In the genomic region with DNA sequence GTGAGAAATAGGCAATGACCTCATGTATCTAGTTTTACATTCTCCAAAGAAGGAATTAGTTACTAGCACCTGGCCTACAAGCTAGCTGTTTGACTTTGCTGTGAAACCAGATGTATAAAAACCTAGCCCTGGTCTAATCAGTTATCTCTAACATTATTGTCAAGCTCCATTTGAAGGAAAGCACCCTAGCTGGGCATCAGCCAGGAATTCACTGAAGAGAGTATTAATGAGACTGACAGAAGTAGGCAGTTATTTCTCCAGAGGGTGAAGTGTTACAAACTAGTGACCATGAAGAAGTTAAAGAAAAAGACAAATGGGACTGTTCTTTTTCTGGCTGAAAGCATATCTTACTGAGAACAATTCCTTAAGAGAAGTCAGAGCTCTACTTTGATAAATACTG, we compare ENCODE assay signal across 30 cellular contexts.
"Had no signal": no experiment of that assay in that cellular context is flagged by ENCODE, and none has a peak within 500 bp of the region (broad histone marks: within the 10 kb centered on the region; RNA-seq: fewer than 3 reads in every experiment).

No MANE protein-coding gene starts in this region.

- H3K4me1 ChIP-seq: breast epithelium, foreskin keratinocyte, heart left ventricle, left lung, lower lobe of right lung, pancreas, prostate gland, right atrium auricular region, stomach, tibial artery, upper lobe of right lung had no signal

- H3K9me3 ChIP-seq: breast epithelium, esophagus muscularis mucosa, heart left ventricle, left lung, lower lobe of right lung, pancreas, prostate gland, right atrium auricular region, stomach, tibial artery, upper lobe of right lung had no signal

- H3K4me3 ChIP-seq: breast epithelium, esophagus muscularis mucosa, heart left ventricle, left lung, lower lobe of right lung, mucosa of descending colon, pancreas, prostate gland, right atrium auricular region, smooth muscle cell, stomach, tibial artery, upper lobe of right lung had no signal

- H3K27ac ChIP-seq: breast epithelium, esophagus muscularis mucosa, foreskin keratinocyte, heart left ventricle, left lung, lower lobe of right lung, pancreas, prostate gland, right atrium auricular region, stomach, tibial artery, upper lobe of right lung, WERI-Rb-1 had no signal

- ATAC-seq: foreskin keratinocyte; heart left ventricle; left lung; lower lobe of right lung; mucosa of descending colon; pancreas; stimulated activated naive B cell treated with anti-CD40 and anti-IgM and Interleukin-4, amounts not matched to agents 10 μg/mL and 1 μg/mL and 100 μg/mL, for 72 hours; T-helper 17 cell; upper lobe of right lung had no signal

- H3K36me3 ChIP-seq: breast epithelium, esophagus muscularis mucosa, heart left ventricle, left lung, lower lobe of right lung, pancreas, prostate gland, right atrium auricular region, stomach, tibial artery, upper lobe of right lung, WERI-Rb-1 had no signal

- DNase-seq: activated CD4-positive, alpha-beta memory T cell treated with anti-CD3 and anti-CD28 coated beads for 36 hours; activated CD4-positive, alpha-beta T cell treated with anti-CD3 and anti-CD28 coated beads, Interleukin-2, amount 10 ng/mL, durations not matched to agents 24 days and 14 days; activated CD4-positive, CD25-positive, alpha-beta regulatory T cell treated with anti-CD3 and anti-CD28 coated beads, Interleukin-2, amount 50 U/mL, for 72 hours; activated CD8-positive, alpha-beta memory T cell treated with anti-CD3 and anti-CD28 coated beads, Interleukin-2, amount 50 U/mL, for 4 hours; activated gamma-delta T cell; activated naive CD4-positive, alpha-beta T cell treated with anti-CD3 and anti-CD28 coated beads, Interleukin-2, amount 10 ng/mL, durations not matched to agents 7 days and 5 days; activated T-cell treated with anti-CD3 and anti-CD28 coated beads, Interleukin-2, amount 50 U/mL, for 1 hour; central memory CD4-positive, alpha-beta T cell; endodermal cell; foreskin keratinocyte; heart left ventricle; left lung; lower lobe of right lung; mesendoderm; mucosa of descending colon; nucleus accumbens; pancreas; stimulated activated CD4-positive, alpha-beta T cell treated with anti-CD3 and anti-CD28 coated beads, Interleukin-1b, Interleukin-23, amount 100 ng/mL, for 48 hours; stimulated activated naive B cell treated with anti-CD40 and anti-IgM and Interleukin-4, amounts not matched to agents 10 μg/mL and 1 μg/mL and 100 μg/mL, for 72 hours; stomach; T-helper 17 cell; T1000; tibial artery; upper lobe of right lung; WERI-Rb-1 had no signal

- H3K27me3 ChIP-seq: breast epithelium, esophagus muscularis mucosa, foreskin keratinocyte, heart left ventricle, left lung, pancreas, right atrium auricular region, stomach, tibial artery, upper lobe of right lung had no signal
